17 cellular contexts compared by ENCODE assay signal in the genomic region with DNA sequence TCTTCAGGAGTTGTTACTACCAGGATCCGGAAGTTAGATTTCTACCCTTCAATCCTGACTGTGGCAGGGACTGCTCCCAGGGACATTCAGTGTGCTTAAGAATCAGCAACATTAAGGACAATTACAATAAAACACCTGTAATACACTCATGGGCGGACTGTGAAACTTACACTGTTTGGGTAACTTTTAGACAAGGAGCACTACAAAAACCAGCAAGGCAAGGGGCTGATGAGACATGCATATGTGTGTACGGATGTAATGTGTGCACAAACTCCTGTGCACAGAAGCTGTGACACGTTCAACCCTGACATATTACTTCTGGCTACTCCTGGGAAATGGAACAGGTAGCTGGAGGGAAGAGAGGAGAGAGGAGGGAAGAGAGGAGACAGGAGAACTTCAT.
A peak's percentile ranks its signal among the peaks of the same experiment; 100 is the strongest.
DNase-seq lines count a peak whose midpoint lies in the region; ATAC-seq, FAIRE-seq and TF ChIP-seq lines count a peak whose summit lies in the region.
"Had no signal": no experiment of that assay in that cellular context is flagged by ENCODE, and none has a peak within 500 bp of the region (broad histone marks: within the 10 kb centered on the region; RNA-seq: fewer than 3 reads in every experiment).

No MANE protein-coding gene starts in this region.

- H3K4me1 Mint-ChIP-seq in GM23338 (peaks cover 56% of the 10 kb centered on the region), WTC11 (peaks cover 67% of the 10 kb centered on the region), nephron progenitor cell (peaks cover 35% of the 10 kb centered on the region)
- H3K4me1 Mint-ChIP-seq: CD4-positive, alpha-beta memory T cell had no signal

- H3K9ac ChIP-seq in GM23248, result no peak overlapping the region

- H3K27me3 Mint-ChIP-seq in GM23338 (ENCODE audit: insufficient read depth, low read depth, poor library complexity) (peaks cover 10% of the 10 kb centered on the region), WTC11 (ENCODE audit: low read depth) (no peaks in the 10 kb centered on the region), nephron progenitor cell (ENCODE audit: low read depth, poor library complexity) (no peaks in the 10 kb centered on the region)

- H3K4me3 ChIP-seq in GM23338 (no peak overlapping the region), GM23248 (no peak overlapping the region)
- H3K4me3 ChIP-seq: HAP-1 had no signal

- H3K9me2 ChIP-seq in GM23338 (ENCODE audit: insufficient read depth), result no peaks in the 10 kb centered on the region
- no peaks in the 10 kb centered on the region for H3K9me2 ChIP-seq in GM23248 (ENCODE audit: insufficient read depth)

- POLR2A ChIA-PET in WTC11 (lab: Charles Lee), result no interaction called here

- no peaks in the 10 kb centered on the region for H3F3A ChIP-seq in GM23338 (replicated peaks; ENCODE audit: low read depth)
- peaks cover 21% of the 10 kb centered on the region for H3F3A ChIP-seq in GM23248 (ENCODE audit: insufficient read depth)

- H3K4me1 ChIP-seq in GM23338 (ENCODE audit: insufficient read depth), result peaks cover 34% of the 10 kb centered on the region
- H3K4me1 ChIP-seq in GM23248 (ENCODE audit: insufficient read depth), result peaks cover 14% of the 10 kb centered on the region

- no peaks in the 10 kb centered on the region; the same call in 1 of the 2 replicates for H3K36me3 ChIP-seq in GM23338 (ENCODE audit: insufficient read depth)
- H3K36me3 ChIP-seq in GM23248 (ENCODE audit: low read depth), result peaks cover 14% of the 10 kb centered on the region; the same call in 1 of the 2 replicates

- no peak overlapping the region for H3K4me3 Mint-ChIP-seq in GM23338
- H3K4me3 Mint-ChIP-seq in WTC11, result no peak overlapping the region
- no peak overlapping the region for H3K4me3 Mint-ChIP-seq in nephron progenitor cell
- H3K4me3 Mint-ChIP-seq: CD4-positive, alpha-beta memory T cell had no signal

- 97 to 98% methylated on average over 4 of the region's 4 CpGs for WGBS in GM23248 (ENCODE audit: low coverage in 1 of 2, low lambda C conversion rate in 2 of 2, missing lambda C conversion rate in 2 of 2), 2 experiments

- ATAC-seq in GM23338 (no peak), WTC11 (no peak), HG03460 (IDR thresholded peaks at IDR 0.05; ENCODE audit: unreplicated experiment) (no peak), sciatic nerve (no peak)

- intact Hi-C loops in sciatic nerve (cut with DNase I), result no loop called here

- H3K36me3 Mint-ChIP-seq in GM23338 (ENCODE audit: low read depth) (peaks cover 28% of the 10 kb centered on the region), WTC11 (peaks cover 13% of the 10 kb centered on the region), nephron progenitor cell (ENCODE audit: low read depth) (peaks cover 69% of the 10 kb centered on the region)
- H3K36me3 Mint-ChIP-seq: CD4-positive, alpha-beta memory T cell had no signal

- H3K79me2 ChIP-seq in GM23338 (replicated peaks; ENCODE audit: insufficient read depth) (peaks cover 20% of the 10 kb centered on the region), GM23248 (ENCODE audit: insufficient read depth) (peaks cover 87% of the 10 kb centered on the region)

- H3K27ac Mint-ChIP-seq in GM23338 (peak overlapping the region; percentile 20; the same call in 1 of the 2 replicates), WTC11 (peak overlapping the region; percentile 92), nephron progenitor cell (peak overlapping the region; percentile 2)
- H3K27ac Mint-ChIP-seq: CD4-positive, alpha-beta memory T cell had no signal

- H3K4me2 ChIP-seq in GM23338, result no peak overlapping the region
- H3K4me2 ChIP-seq in GM23248 (ENCODE audit: unreplicated experiment), result no peak overlapping the region

- H3K27ac ChIP-seq in GM23338 (ENCODE audit: low read depth), result no peak overlapping the region
- no peak overlapping the region for H3K27ac ChIP-seq in GM23248

- no peaks in the 10 kb centered on the region; the same call in 1 of the 3 replicates for H3K9me3 Mint-ChIP-seq in GM23338
- peaks cover 4% of the 10 kb centered on the region for H3K9me3 Mint-ChIP-seq in WTC11
- peaks cover 3% of the 10 kb centered on the region for H3K9me3 Mint-ChIP-seq in nephron progenitor cell

- TF ChIP-seq CTCF in GM23338 (conservative IDR thresholded peaks at IDR 0.05; ENCODE audit: low read depth in 2 of 2), result no peak
- no peak for TF ChIP-seq CTCF in WTC11 (IDR thresholded peaks at IDR 0.05)
- TF ChIP-seq CTCF in nephron progenitor cell (IDR thresholded peaks at IDR 0.05), result no peak

- H3K27me3 ChIP-seq in GM23338 (ENCODE audit: insufficient read depth), result no peaks in the 10 kb centered on the region
- no peaks in the 10 kb centered on the region for H3K27me3 ChIP-seq in GM23248 (replicated peaks; ENCODE audit: insufficient read depth)

- DNase-seq in GM23338 (ENCODE audit: low spot score), result no peak
- DNase-seq in HTR-8/SVneo (ENCODE audit: insufficient read length, low spot score), result no peak
- no peak for DNase-seq in WTC11 (ENCODE audit: low spot score)
- DNase-seq in nephron progenitor cell, result no peak
- no peak for DNase-seq in GM23248
- no peak for DNase-seq in sciatic nerve (ENCODE audit: low spot score)
- DNase-seq: C1 segment of cervical spinal cord; CD4-positive, alpha-beta memory T cell; COR-L47; DMS153; DND-41; GOT3 had no signal

- CTCF ChIA-PET in WTC11 (lab: Charles Lee), result no interaction called here

- H4K20me1 ChIP-seq in GM23338 (replicated peaks; ENCODE audit: insufficient read depth) (no peaks in the 10 kb centered on the region), GM23248 (ENCODE audit: insufficient read depth) (no peaks in the 10 kb centered on the region)

- no peaks in the 10 kb centered on the region for H3K9me3 ChIP-seq in GM23248 (ENCODE audit: low read depth)
- H3K9me3 ChIP-seq: HAP-1 had no signal

- FAIRE-seq in HTR-8/SVneo (lab: Jason Lieb, UNC), result peak; percentile 63
- FAIRE-seq: G401.6, GM12892, H54 had no signal

- in situ Hi-C loops in GM23248 (cut with MboI), result no loop called here

- H2AFZ ChIP-seq in GM23338 (no peak overlapping the region), GM23248 (no peak overlapping the region)

TF ChIP-seq in GM23338, 12 proteins besides CTCF, POLR2A, EP300 and RAD21 (continues in another document):
- no peak for TF ChIP-seq ZNF331 (CRISPR knock-in tag; IDR thresholded peaks at IDR 0.05; ENCODE audit: low read depth)

TF ChIP-seq in WTC11, 78 proteins besides CTCF, POLR2A, EP300 and RAD21:
- TF ChIP-seq SOX15 (CRISPR knock-in tag; IDR thresholded peaks at IDR 0.05) (no peak), TCF7 (CRISPR knock-in tag; IDR thresholded peaks at IDR 0.05; ENCODE audit: low read depth) (no peak), ETV6 (CRISPR knock-in tag; IDR thresholded peaks at IDR 0.05) (no peak), HMGA2 (CRISPR knock-in tag; IDR thresholded peaks at IDR 0.05) (no peak)
- TF ChIP-seq, protein P1, sequence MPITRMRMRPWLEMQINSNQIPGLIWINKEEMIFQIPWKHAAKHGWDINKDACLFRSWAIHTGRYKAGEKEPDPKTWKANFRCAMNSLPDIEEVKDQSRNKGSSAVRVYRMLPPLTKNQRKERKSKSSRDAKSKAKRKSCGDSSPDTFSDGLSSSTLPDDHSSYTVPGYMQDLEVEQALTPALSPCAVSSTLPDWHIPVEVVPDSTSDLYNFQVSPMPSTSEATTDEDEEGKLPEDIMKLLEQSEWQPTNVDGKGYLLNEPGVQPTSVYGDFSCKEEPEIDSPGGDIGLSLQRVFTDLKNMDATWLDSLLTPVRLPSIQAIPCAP (CRISPR knock-in tag; IDR thresholded peaks at IDR 0.05), result no peak
- TF ChIP-seq, protein P2, sequence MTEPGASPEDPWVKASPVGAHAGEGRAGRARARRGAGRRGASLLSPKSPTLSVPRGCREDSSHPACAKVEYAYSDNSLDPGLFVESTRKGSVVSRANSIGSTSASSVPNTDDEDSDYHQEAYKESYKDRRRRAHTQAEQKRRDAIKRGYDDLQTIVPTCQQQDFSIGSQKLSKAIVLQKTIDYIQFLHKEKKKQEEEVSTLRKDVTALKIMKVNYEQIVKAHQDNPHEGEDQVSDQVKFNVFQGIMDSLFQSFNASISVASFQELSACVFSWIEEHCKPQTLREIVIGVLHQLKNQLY (CRISPR knock-in tag; IDR thresholded peaks at IDR 0.05), result no peak

Comparison
In these comparisons a context has a peak if more than half of its experiments do, and no peak if none do; other contexts are left out.
1. H3K27ac Mint-ChIP-seq: peak in every context shown above with its lines; median percentile 92 in WTC11; 20 in GM23338; 2 in nephron progenitor cell.